ENCODE assay signal across 1 cellular context in the genomic region with DNA sequence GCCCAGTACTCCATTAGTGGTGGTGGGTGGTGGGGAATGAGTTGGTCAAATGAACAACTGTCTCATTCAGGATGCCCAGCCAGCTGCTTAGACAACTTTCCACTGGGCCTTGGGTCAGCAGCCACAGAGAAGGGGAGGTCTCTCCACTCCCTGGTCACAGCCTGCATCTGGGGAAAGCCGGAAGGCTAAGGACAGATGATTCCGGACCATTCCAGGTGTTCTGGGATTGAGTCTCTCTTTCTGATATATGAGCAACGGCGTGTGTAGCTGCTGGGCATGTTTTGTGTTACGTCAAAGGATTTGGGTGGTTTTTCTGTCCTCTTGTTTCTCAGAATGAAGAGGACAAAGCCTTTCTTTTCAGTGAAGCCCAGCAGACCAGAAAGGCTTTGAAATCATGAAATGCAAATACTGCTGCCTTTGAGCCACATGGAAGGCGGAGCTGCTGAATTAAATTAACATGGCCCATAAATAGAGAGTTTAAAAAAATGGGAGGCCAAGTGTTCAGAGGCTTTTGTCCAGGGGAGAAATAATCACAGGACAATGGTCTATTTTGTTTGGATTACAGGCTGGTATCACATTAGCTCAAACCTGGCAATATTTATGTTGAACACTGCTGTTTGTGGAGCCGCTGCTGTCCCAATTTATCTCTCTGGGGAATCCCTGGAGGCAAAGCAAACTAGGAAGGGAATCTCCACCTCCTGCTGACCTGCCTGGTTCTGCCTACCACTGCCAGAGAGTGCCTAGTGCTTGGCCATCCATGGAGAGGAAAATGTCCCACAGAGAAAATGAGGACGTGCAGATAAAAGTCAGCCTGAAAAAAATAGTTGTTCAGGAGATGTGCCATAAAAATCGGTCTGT.
TF ChIP-seq lines count a peak whose summit lies in the region.

No MANE protein-coding gene starts in this region.

TF ChIP-seq in GM12878, 131 proteins besides CTCF, POLR2A, EP300 and RAD21 (continued from another document):
- TF ChIP-seq, protein P1, sequence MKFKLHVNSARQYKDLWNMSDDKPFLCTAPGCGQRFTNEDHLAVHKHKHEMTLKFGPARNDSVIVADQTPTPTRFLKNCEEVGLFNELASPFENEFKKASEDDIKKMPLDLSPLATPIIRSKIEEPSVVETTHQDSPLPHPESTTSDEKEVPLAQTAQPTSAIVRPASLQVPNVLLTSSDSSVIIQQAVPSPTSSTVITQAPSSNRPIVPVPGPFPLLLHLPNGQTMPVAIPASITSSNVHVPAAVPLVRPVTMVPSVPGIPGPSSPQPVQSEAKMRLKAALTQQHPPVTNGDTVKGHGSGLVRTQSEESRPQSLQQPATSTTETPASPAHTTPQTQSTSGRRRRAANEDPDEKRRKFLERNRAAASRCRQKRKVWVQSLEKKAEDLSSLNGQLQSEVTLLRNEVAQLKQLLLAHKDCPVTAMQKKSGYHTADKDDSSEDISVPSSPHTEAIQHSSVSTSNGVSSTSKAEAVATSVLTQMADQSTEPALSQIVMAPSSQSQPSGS (IDR thresholded peaks at IDR 0.05; ENCODE audit: low read length), result peak; percentile 49; the same call in 1 of the 2 replicates
- 0 out of 2 replicates have a peak, but pooled peaks have one; percentile 23 for TF ChIP-seq TBL1XR1 (IDR thresholded peaks at IDR 0.05; ENCODE audit: low read depth, low read length)
- TF ChIP-seq ZNF384 (IDR thresholded peaks at IDR 0.05; ENCODE audit: borderline replicate concordance, low read depth, low read length), result peak; percentile 84
- TF ChIP-seq ATF7 (IDR thresholded peaks at IDR 0.05; ENCODE audit: low read depth), result peak; percentile 70
- peak; percentile 59 for TF ChIP-seq RUNX3 (IDR thresholded peaks at IDR 0.05; ENCODE audit: low read length)
- peak; percentile 69 for TF ChIP-seq PAX5 (IDR thresholded peaks at IDR 0.05; ENCODE audit: borderline replicate concordance, low read depth, low read length)
- TF ChIP-seq POU2F2 (IDR thresholded peaks at IDR 0.05; ENCODE audit: borderline replicate concordance, low read depth, low read length), result peak; percentile 80; the same call in 1 of the 3 replicates
- TF ChIP-seq, protein P2, sequence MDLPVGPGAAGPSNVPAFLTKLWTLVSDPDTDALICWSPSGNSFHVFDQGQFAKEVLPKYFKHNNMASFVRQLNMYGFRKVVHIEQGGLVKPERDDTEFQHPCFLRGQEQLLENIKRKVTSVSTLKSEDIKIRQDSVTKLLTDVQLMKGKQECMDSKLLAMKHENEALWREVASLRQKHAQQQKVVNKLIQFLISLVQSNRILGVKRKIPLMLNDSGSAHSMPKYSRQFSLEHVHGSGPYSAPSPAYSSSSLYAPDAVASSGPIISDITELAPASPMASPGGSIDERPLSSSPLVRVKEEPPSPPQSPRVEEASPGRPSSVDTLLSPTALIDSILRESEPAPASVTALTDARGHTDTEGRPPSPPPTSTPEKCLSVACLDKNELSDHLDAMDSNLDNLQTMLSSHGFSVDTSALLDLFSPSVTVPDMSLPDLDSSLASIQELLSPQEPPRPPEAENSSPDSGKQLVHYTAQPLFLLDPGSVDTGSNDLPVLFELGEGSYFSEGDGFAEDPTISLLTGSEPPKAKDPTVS (IDR thresholded peaks at IDR 0.05; ENCODE audit: low read depth, low read length), result 0 out of 2 replicates have a peak, but pooled peaks have one; percentile 59
- no peak for TF ChIP-seq NFYA (IDR thresholded peaks at IDR 0.05; ENCODE audit: borderline replicate concordance, low read depth, low read length)
- no peak for TF ChIP-seq IRF4 (IDR thresholded peaks at IDR 0.05; ENCODE audit: low read depth, low read length)
- TF ChIP-seq KDM1A (IDR thresholded peaks at IDR 0.05; ENCODE audit: borderline replicate concordance), result no peak
- peak; percentile 88 for TF ChIP-seq EED (IDR thresholded peaks at IDR 0.05; ENCODE audit: low read depth)
- TF ChIP-seq SP1 (IDR thresholded peaks at IDR 0.05; ENCODE audit: low read depth, low read length), result peak; percentile 20
- no peak for TF ChIP-seq ZBED1 (IDR thresholded peaks at IDR 0.05; ENCODE audit: borderline replicate concordance)
- TF ChIP-seq HDAC6 (IDR thresholded peaks at IDR 0.05; ENCODE audit: unreplicated experiment), result no peak
- TF ChIP-seq CREM (IDR thresholded peaks at IDR 0.05; ENCODE audit: low read depth), result peak; percentile 54; the same call in 1 of the 2 replicates
- TF ChIP-seq MTA2 (IDR thresholded peaks at IDR 0.05; ENCODE audit: low read depth), result peak; percentile 50; the same call in 1 of the 2 replicates
- TF ChIP-seq CHD2 (IDR thresholded peaks at IDR 0.05; ENCODE audit: borderline replicate concordance, low read depth, low read length), result 0 out of 2 replicates have a peak, but pooled peaks have one; percentile 11
- peak; percentile 72 for TF ChIP-seq MEF2B (IDR thresholded peaks at IDR 0.05; ENCODE audit: partially characterized antibody, poor library complexity, severe bottlenecking)
- TF ChIP-seq FOXK2 (IDR thresholded peaks at IDR 0.05), result no peak
- TF ChIP-seq IKZF1 (conservative IDR thresholded peaks at IDR 0.05), result peak; percentile 68; the same call in 1 of the 2 replicates
- no peak for TF ChIP-seq PAX8 (IDR thresholded peaks at IDR 0.05)
- peak in 1 of 2 experiments; percentile 22; a peak in 1 of 4 replicates for TF ChIP-seq BHLHE40 (IDR thresholded peaks at IDR 0.05; ENCODE audit: borderline replicate concordance in 1 of 2, low read depth in 2 of 2, low read length in 1 of 2)
- 0 out of 2 replicates have a peak, but pooled peaks have one; percentile 4 for TF ChIP-seq SMC3 (IDR thresholded peaks at IDR 0.05; ENCODE audit: borderline replicate concordance, low read length)
- peak; percentile 84 to 88 for TF ChIP-seq IKZF2 (IDR thresholded peaks at IDR 0.05)
- TF ChIP-seq, protein P3, sequence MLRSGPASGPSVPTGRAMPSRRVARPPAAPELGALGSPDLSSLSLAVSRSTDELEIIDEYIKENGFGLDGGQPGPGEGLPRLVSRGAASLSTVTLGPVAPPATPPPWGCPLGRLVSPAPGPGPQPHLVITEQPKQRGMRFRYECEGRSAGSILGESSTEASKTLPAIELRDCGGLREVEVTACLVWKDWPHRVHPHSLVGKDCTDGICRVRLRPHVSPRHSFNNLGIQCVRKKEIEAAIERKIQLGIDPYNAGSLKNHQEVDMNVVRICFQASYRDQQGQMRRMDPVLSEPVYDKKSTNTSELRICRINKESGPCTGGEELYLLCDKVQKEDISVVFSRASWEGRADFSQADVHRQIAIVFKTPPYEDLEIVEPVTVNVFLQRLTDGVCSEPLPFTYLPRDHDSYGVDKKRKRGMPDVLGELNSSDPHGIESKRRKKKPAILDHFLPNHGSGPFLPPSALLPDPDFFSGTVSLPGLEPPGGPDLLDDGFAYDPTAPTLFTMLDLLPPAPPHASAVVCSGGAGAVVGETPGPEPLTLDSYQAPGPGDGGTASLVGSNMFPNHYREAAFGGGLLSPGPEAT (IDR thresholded peaks at IDR 0.05; ENCODE audit: low read depth), result peak; percentile 76
- TF ChIP-seq CREB1 (IDR thresholded peaks at IDR 0.05; ENCODE audit: low read depth), result peak; percentile 41; the same call in 1 of the 2 replicates
